ENCODE assay signal across 1 cellular context in the genomic region with DNA sequence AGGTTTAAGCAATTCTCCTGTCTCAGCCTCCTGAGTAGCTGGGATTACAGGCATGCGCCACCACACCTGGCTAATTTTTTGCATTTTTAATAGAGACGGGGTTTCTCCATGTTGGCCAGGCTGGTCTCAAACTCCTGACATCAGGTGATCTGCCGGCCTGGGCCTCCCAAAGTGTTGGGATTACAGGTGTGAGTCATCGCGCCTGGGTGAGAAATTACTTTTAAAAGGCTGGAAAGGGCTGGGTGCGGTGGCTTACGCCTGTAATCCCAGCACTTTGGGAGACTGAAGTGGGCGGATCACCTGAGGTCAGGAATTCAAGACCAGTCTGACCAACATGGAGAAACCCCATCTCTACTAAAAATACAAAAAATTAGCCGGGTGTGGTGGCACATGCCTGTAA. TPM values are rescaled to one million over a fixed set of nuclear protein-coding genes. Genes with fewer than 3 reads are reported as not detected.
"Had no signal": no experiment of that assay in that cellular context is flagged by ENCODE, and none has a peak within 500 bp of the region (broad histone marks: within the 10 kb centered on the region; RNA-seq: fewer than 3 reads in every experiment).

No MANE protein-coding gene starts in this region.

RNA-seq across cellular contexts. Expression of gene ZDBF2, which starts 45.8 kb away (rescaled TPM):
- total RNA-seq: HT-29 had no signal
